8 cellular contexts compared by ENCODE assay signal in the genomic region with DNA sequence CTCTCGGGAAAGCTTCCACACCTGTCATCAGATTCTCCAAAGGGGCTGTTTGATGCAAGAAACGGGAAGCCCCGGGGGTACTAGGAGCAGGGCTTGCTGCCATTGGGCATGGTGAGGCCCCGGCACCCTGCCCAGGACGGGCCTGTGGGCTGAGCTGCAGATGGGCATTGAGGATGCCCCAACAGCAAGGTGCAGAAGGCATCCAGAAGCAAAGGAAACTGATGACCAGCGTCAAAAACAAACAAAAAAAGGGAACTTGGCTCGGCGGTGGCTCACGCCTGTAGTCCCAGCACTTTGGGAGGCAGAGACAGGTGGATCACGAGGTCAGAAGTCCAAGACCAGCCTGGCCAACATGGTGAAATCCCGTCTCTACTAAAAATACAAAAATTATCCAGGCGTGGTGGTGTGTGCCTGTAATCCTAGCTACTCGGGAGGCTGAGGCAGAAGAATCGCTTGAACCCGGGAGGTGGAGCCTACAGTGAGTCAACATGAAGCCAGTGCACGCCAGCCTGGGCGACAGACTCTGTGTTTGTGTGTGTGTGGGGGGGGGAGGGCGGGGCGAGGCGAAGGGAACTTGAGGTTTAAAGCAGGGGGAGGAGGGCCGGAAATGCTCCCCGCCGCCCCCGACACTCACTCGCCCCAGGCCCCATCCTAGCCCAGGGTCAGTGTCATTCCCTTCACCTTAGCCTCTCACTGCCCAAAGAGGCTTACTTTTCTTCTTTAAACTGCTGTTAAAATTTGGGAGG. TPM values are rescaled to one million over a fixed set of nuclear protein-coding genes. Genes with fewer than 3 reads are reported as not detected.
DNase-seq lines count a peak whose midpoint lies in the region; ATAC-seq, FAIRE-seq and TF ChIP-seq lines count a peak whose summit lies in the region.

No MANE protein-coding gene starts in this region.

- H3K4me1 ChIP-seq in H1 (replicated peaks in 1 of 4; ENCODE audit: control insufficient read depth in 3 of 4, insufficient read depth in 4 of 4, low read length in 3 of 4) (peaks cover 3 to 22% (median 15%) of the 10 kb centered on the region in 4 experiments; a peak in 6 of 7 replicates), rectal smooth muscle tissue (ENCODE audit: control insufficient read depth, insufficient read depth, low read length) (peaks cover 2% of the 10 kb centered on the region)

- H4K5ac ChIP-seq in H1 (ENCODE audit: insufficient read length, low read depth, low read length) = no peak overlapping the region

- H3K36me3 Mint-ChIP-seq in IgD-negative memory B cell = peaks cover 12% of the 10 kb centered on the region

- 83% methylated on average over 16 of the region's 25 CpGs; no CpG with 5 or more reads in 1 of the 2 experiments for WGBS in H1 (ENCODE audit: extremely low coverage in 1 of 2, insufficient coverage in 1 of 2, insufficient read length in 1 of 2, insufficient replicate concordance in 2 of 2, low coverage in 1 of 2, low lambda C conversion rate in 2 of 2, missing lambda C conversion rate in 1 of 2), 2 experiments

- CTCF ChIA-PET in H1 (lab: Charles Lee; ENCODE audit: partially characterized antibody) = interaction anchor here (0.7 to 3.3 kb wide), 13 partner anchors 9 to 165 kb away, joined by 3 to 17 read pairs (median 3); no protein-coding TSS in a partner anchor

- no peak for TF ChIP-seq RAD21 in H1 (IDR thresholded peaks at IDR 0.05 in 1 of 2, conservative IDR thresholded peaks at IDR 0.05 in 1 of 2; ENCODE audit: low read depth in 2 of 2, low read length in 2 of 2)

- H3K14ac ChIP-seq in H1 (ENCODE audit: insufficient read length) = no peak overlapping the region

- H2BK5ac ChIP-seq in H1 (ENCODE audit: low read depth, low read length) = no peak overlapping the region; the same call in 1 of the 2 replicates

- no peaks in the 10 kb centered on the region; a peak in 1 of 4 replicates for H3K79me2 ChIP-seq in H1 (ENCODE audit: control insufficient read depth in 1 of 2, insufficient read depth in 2 of 2, low read length in 2 of 2)

- DNase-seq in activated CD4-positive, alpha-beta T cell treated with anti-CD3 and anti-CD28 coated beads, Interleukin-2, amount 50 U/mL, for 4 hours = peak; percentile 70 to 75
- DNase-seq in H1 (ENCODE audit: low read depth in 1 of 2, low spot score in 2 of 2) (no peak), urothelium cell line (ENCODE audit: low spot score) (no peak)

- H3K27ac ChIP-seq in H1 (ENCODE audit: low read depth, low read length) = no peak overlapping the region
- no peak overlapping the region for H3K27ac ChIP-seq in rectal smooth muscle tissue (ENCODE audit: low read depth, low read length)

- peaks cover 40 to 49% (median 43%) of the 10 kb centered on the region in 3 donors for H3K4me1 Mint-ChIP-seq in IgD-negative memory B cell

- H2BK120ac ChIP-seq in H1 (replicated peaks; ENCODE audit: low read depth, low read length) = no peak overlapping the region

- no peak overlapping the region for H2BK12ac ChIP-seq in H1 (ENCODE audit: low read depth, low read length)

- H3K4me3 ChIP-seq in H1 (ENCODE audit: extremely low read depth in 1 of 4, insufficient read depth in 2 of 4, low read depth in 3 of 4, low read length in 4 of 4) (peak overlapping the region; percentile 30 to 83 (median 57)), rectal smooth muscle tissue (ENCODE audit: low read length) (peak overlapping the region; percentile 51)

- peak overlapping the region; percentile 84 to 93 for H3K4me2 ChIP-seq in H1 (ENCODE audit: insufficient read depth in 1 of 2, low read depth in 2 of 2, low read length in 2 of 2)

- peak overlapping the region; percentile 98 to 100 (median 99) for H3K27ac Mint-ChIP-seq in IgD-negative memory B cell

- no peak for TF ChIP-seq POLR2A in H1 (IDR thresholded peaks at IDR 0.05; ENCODE audit: control extremely low read depth in 1 of 2, low read depth in 2 of 2, low read length in 2 of 2)

- H3K79me1 ChIP-seq in H1 (ENCODE audit: low read depth, low read length) = 0 out of 2 replicates have a peak, but pooled peaks cover 3% of the 10 kb centered on the region

- H3K36me3 ChIP-seq in H1 (ENCODE audit: control insufficient read depth in 2 of 4, insufficient read depth in 4 of 4, low read length in 3 of 4) (peaks cover 0 to 11% (median 1%) of the 10 kb centered on the region in 4 experiments; a peak in 3 of 8 replicates), rectal smooth muscle tissue (ENCODE audit: control insufficient read depth, insufficient read depth, low read length) (peaks cover 2% of the 10 kb centered on the region)

- no peak overlapping the region for H3K56ac ChIP-seq in H1 (replicated peaks; ENCODE audit: insufficient read length, low read depth, low read length)

- no peak overlapping the region for H2BK15ac ChIP-seq in H1 (ENCODE audit: low read length)

- POLR2A ChIA-PET in H1 (lab: Charles Lee; ENCODE audit: partially characterized antibody) = interaction anchor here (0.6 to 2.2 kb wide), 11 partner anchors 8 to 440 kb away, joined by 3 to 10 read pairs (median 3); a partner anchor contains a TSS

- no peaks in the 10 kb centered on the region for H3K9me3 ChIP-seq in H1 (ENCODE audit: insufficient read depth in 2 of 2, low read depth in 1 of 2, low read length in 1 of 2)

- no peak overlapping the region for H4K8ac ChIP-seq in H1 (ENCODE audit: extremely low read depth, insufficient read depth, low read length)

- no peak overlapping the region for H2AFZ ChIP-seq in H1 (ENCODE audit: low read length)

- TF ChIP-seq EP300 in H1 (IDR thresholded peaks at IDR 0.05; ENCODE audit: borderline replicate concordance in 1 of 2, low read depth in 2 of 2, low read length in 2 of 2) = no peak

- peaks cover 4 to 15% of the 10 kb centered on the region in 2 experiments for H4K20me1 ChIP-seq in H1 (replicated peaks in 1 of 2; ENCODE audit: control insufficient read depth in 1 of 2, insufficient read depth in 2 of 2, low read length in 2 of 2)

- peaks cover 16% of the 10 kb centered on the region; the same call in 1 of the 2 replicates for H3K23me2 ChIP-seq in H1 (ENCODE audit: low read depth, low read length)

- no peak for TF ChIP-seq CTCF in H1 (IDR thresholded peaks at IDR 0.05; ENCODE audit: control extremely low read depth in 1 of 3, insufficient read depth in 1 of 3, low read depth in 1 of 3, low read length in 3 of 3)

- H3K27me3 ChIP-seq in H1 (replicated peaks in 1 of 4; ENCODE audit: control insufficient read depth in 3 of 4, extremely low read depth in 1 of 4, insufficient read depth in 3 of 4, low read length in 3 of 4) (peaks cover 0 to 5% (median 0%) of the 10 kb centered on the region in 4 experiments; a peak in 3 of 7 replicates), rectal smooth muscle tissue (ENCODE audit: control insufficient read depth, insufficient read depth, low read length) (no peaks in the 10 kb centered on the region)

- peak overlapping the region; percentile 90 to 98 (median 96) for H3K4me3 Mint-ChIP-seq in IgD-negative memory B cell

- FAIRE-seq in H1 (lab: Jason Lieb, UNC) = no peak
- FAIRE-seq in urothelium cell line (lab: Jason Lieb, UNC) = no peak

- H4K91ac ChIP-seq in H1 (replicated peaks; ENCODE audit: insufficient read length, low read length) = no peak overlapping the region

- H3K18ac ChIP-seq in H1 (ENCODE audit: extremely low read depth, low read length) = no peak overlapping the region

- H2BK20ac ChIP-seq in H1 (ENCODE audit: low read length) = no peak overlapping the region

- H2AK5ac ChIP-seq in H1 (ENCODE audit: low read depth, low read length) = no peak overlapping the region

- H3K9ac ChIP-seq in H1 (replicated peaks in 1 of 4; ENCODE audit: extremely low read depth in 1 of 4, low read depth in 3 of 4, low read length in 3 of 4) (no peak overlapping the region; a peak in 1 of 7 replicates), rectal smooth muscle tissue (ENCODE audit: low read length) (no peak overlapping the region)

- no peak overlapping the region for H3K4ac ChIP-seq in H1 (replicated peaks; ENCODE audit: insufficient read length, low read depth, low read length)

- no peak for ATAC-seq in HG03571 (IDR thresholded peaks at IDR 0.05; ENCODE audit: unreplicated experiment)
- ATAC-seq in HG03354 (IDR thresholded peaks at IDR 0.05; ENCODE audit: poor library complexity, severe bottlenecking, unreplicated experiment) = no peak
- no peak for ATAC-seq in HG03196 (IDR thresholded peaks at IDR 0.05; ENCODE audit: unreplicated experiment)

- H3K27me3 Mint-ChIP-seq in IgD-negative memory B cell = no peaks in the 10 kb centered on the region

- H3K23ac ChIP-seq in H1 (ENCODE audit: insufficient read length) = no peak overlapping the region

- no peaks in the 10 kb centered on the region for H3K9me3 Mint-ChIP-seq in IgD-negative memory B cell

TF ChIP-seq in H1, 55 proteins besides CTCF, POLR2A, EP300 and RAD21 (continues in another document):
- TF ChIP-seq, protein P1, sequence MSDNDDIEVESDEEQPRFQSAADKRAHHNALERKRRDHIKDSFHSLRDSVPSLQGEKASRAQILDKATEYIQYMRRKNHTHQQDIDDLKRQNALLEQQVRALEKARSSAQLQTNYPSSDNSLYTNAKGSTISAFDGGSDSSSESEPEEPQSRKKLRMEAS (IDR thresholded peaks at IDR 0.05) = no peak
- TF ChIP-seq SAP30 (IDR thresholded peaks at IDR 0.05; ENCODE audit: insufficient read depth, insufficient replicate concordance, low read length) (no peak), NANOG (IDR thresholded peaks at IDR 0.05; ENCODE audit: insufficient read depth, low read depth, low read length, poor library complexity, severe bottlenecking) (no peak), RBBP5 (IDR thresholded peaks at IDR 0.05; ENCODE audit: borderline replicate concordance, low read depth, low read length) (no peak)

RNA-seq across cellular contexts. Expression of a gene that starts 1.7 kb away (rescaled TPM):
- 845 TPM for polyA plus RNA-seq in IgD-negative memory B cell
- total RNA-seq in H1 (2021; fragmentation: NEBNext Ultra II Directional; extraction: Animal tissue kit (Norgen Biotek cat#: 25700)) = 77.2 and 78.6 TPM in 2 replicates
- 72.0 and 92.0 TPM in 2 replicates for polyA plus RNA-seq in H1 (2011; rRNA removed)
- polyA plus RNA-seq in H1 (2011; cell fraction: cytosol; rRNA removed) = 73.5 TPM
- 230 TPM for polyA plus RNA-seq in H1 (2011; cell fraction: nucleus; rRNA removed)
- 65.0 to 90.9 TPM (median 81.9 TPM) in 4 replicates for polyA plus RNA-seq in H1 (2012, experiment 1 of 2)
- polyA plus RNA-seq in H1 (2012, experiment 2 of 2) = 60.6 TPM
- polyA plus RNA-seq in H1 (2013, experiment 1 of 2) = 44.6 TPM
- polyA plus RNA-seq in H1 (2013, experiment 2 of 2) = 44.8 TPM
- 13.1 and 16.4 TPM in 2 replicates for polyA minus RNA-seq in H1 (2011; rRNA and poly(A)+ RNA removed)
- polyA minus RNA-seq in H1 (2011; cell fraction: cytosol; rRNA and poly(A)+ RNA removed) = 36.4 TPM
- polyA minus RNA-seq in H1 (2011; cell fraction: nucleus; rRNA and poly(A)+ RNA removed) = 51.4 TPM

RNA-seq across cellular contexts. Expression of a gene that starts 39.9 kb away (rescaled TPM):
- polyA plus RNA-seq in IgD-negative memory B cell = 24.9 TPM
- total RNA-seq in H1 (2021; fragmentation: NEBNext Ultra II Directional; extraction: Animal tissue kit (Norgen Biotek cat#: 25700)) = 27.8 and 35.6 TPM in 2 replicates
- polyA plus RNA-seq in H1 (2011; rRNA removed) = 43.3 and 48.7 TPM in 2 replicates
- polyA plus RNA-seq in H1 (2011; cell fraction: cytosol; rRNA removed) = 33.3 TPM
- 59.6 TPM for polyA plus RNA-seq in H1 (2011; cell fraction: nucleus; rRNA removed)
- polyA plus RNA-seq in H1 (2012, experiment 1 of 2) = 33.8 to 42.4 TPM (median 38.8 TPM) in 4 replicates
- 22.4 TPM for polyA plus RNA-seq in H1 (2012, experiment 2 of 2)
- 21.6 TPM for polyA plus RNA-seq in H1 (2013, experiment 1 of 2)
- 20.1 TPM for polyA plus RNA-seq in H1 (2013, experiment 2 of 2)
- 31.8 and 55.9 TPM in 2 replicates for polyA minus RNA-seq in H1 (2011; rRNA and poly(A)+ RNA removed)
- 14.4 TPM for polyA minus RNA-seq in H1 (2011; cell fraction: cytosol; rRNA and poly(A)+ RNA removed)
- 33.4 TPM for polyA minus RNA-seq in H1 (2011; cell fraction: nucleus; rRNA and poly(A)+ RNA removed)

Comparison
In these comparisons a context has a peak if more than half of its experiments do, and no peak if none do; other contexts are left out.
1. DNase-seq: peak in activated CD4-positive, alpha-beta T cell treated with anti-CD3 and anti-CD28 coated beads, Interleukin-2, amount 50 U/mL, for 4 hours (2 of 2); none in H1 (0 of 2) and urothelium cell line (single experiment).